Comparison of ENCODE assay signal across 1 cellular context in the genomic region with DNA sequence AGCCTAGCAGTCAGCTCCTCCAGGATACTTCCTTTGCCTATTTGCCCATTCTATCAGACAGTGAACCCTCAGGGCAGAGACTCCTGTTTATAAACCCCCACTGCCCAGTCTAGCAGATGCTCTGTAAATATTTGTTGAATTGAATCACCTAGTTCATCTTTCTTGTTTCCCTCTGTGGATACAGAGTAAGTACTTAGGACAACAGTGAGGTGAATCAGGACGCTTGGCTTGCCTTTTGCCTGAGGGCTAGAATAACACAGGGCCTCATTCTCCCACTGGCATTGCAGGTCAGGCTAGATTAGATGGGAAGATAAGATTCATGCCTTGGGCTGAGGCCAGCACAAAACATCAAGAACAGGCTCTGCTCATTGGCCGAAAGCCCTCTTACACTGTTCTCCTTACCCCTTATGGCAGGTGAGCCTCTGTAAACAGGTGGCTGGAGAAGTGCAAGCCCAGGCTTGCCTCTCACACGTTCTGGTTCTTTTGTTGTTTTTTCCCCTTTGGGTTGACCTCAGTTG.
A peak's percentile ranks its signal among the peaks of the same experiment; 100 is the strongest.
TF ChIP-seq lines count a peak whose summit lies in the region.

No MANE protein-coding gene starts in this region.

TF ChIP-seq in HEK293, 187 proteins besides CTCF, POLR2A, EP300 and RAD21 (continued from another document and continues in another):
- TF ChIP-seq ZEB2 (tag by site-specific recombination; IDR thresholded peaks at IDR 0.05) (no peak), ZNF335 (tag by site-specific recombination; conservative IDR thresholded peaks at IDR 0.05) (peak; percentile 42; the same call in 1 of the 2 replicates), KLF8 (tag by site-specific recombination; IDR thresholded peaks at IDR 0.05) (no peak), SP7 (tag by site-specific recombination; IDR thresholded peaks at IDR 0.05) (0 out of 2 replicates have a peak, but pooled peaks have one; percentile 11), ZNF311 (tag by site-specific recombination; IDR thresholded peaks at IDR 0.05; ENCODE audit: borderline replicate concordance) (no peak), ZBTB7A (tag by site-specific recombination; IDR thresholded peaks at IDR 0.05; ENCODE audit: low read depth) (no peak), ZNF48 (tag by site-specific recombination; IDR thresholded peaks at IDR 0.05) (no peak), ZNF670 (tag by site-specific recombination; IDR thresholded peaks at IDR 0.05; ENCODE audit: low read depth) (no peak), ZNF423 (tag by site-specific recombination; IDR thresholded peaks at IDR 0.05) (no peak), ZNF138 (tag by site-specific recombination; IDR thresholded peaks at IDR 0.05; ENCODE audit: borderline replicate concordance) (no peak), ZIC2 (tag by site-specific recombination; IDR thresholded peaks at IDR 0.05) (no peak), ZNF155 (tag by site-specific recombination; IDR thresholded peaks at IDR 0.05) (no peak), ZNF394 (tag by site-specific recombination; IDR thresholded peaks at IDR 0.05; ENCODE audit: borderline replicate concordance) (peak; percentile 77), ZNF341 (tag by site-specific recombination; IDR thresholded peaks at IDR 0.05; ENCODE audit: low read depth) (no peak), HOXD13 (CRISPR knock-in tag; IDR thresholded peaks at IDR 0.05; ENCODE audit: borderline replicate concordance) (peak; percentile 43; the same call in 1 of the 2 replicates), GLIS1 (tag by site-specific recombination; IDR thresholded peaks at IDR 0.05) (peak; percentile 24; the same call in 1 of the 2 replicates), KLF9 (tag by site-specific recombination; IDR thresholded peaks at IDR 0.05; ENCODE audit: low read depth) (no peak), ZNF366 (tag by site-specific recombination; conservative IDR thresholded peaks at IDR 0.05) (peak; percentile 66), TCF7L2 (IDR thresholded peaks at IDR 0.05; ENCODE audit: borderline replicate concordance, low read depth, low read length) (no peak), ZNF521 (tag by site-specific recombination; IDR thresholded peaks at IDR 0.05) (no peak), ZNF623 (tag by site-specific recombination; IDR thresholded peaks at IDR 0.05) (no peak), ZNF501 (tag by site-specific recombination; IDR thresholded peaks at IDR 0.05) (no peak), SCRT2 (tag by site-specific recombination; IDR thresholded peaks at IDR 0.05) (peak; percentile 84), ZFP37 (tag by site-specific recombination; IDR thresholded peaks at IDR 0.05) (0 out of 2 replicates have a peak, but pooled peaks have one; percentile 23), KLF10 (tag by site-specific recombination; IDR thresholded peaks at IDR 0.05) (no peak), ZNF843 (tag by site-specific recombination; IDR thresholded peaks at IDR 0.05) (peak; percentile 23; the same call in 1 of the 2 replicates)
- TF ChIP-seq, protein P1, sequence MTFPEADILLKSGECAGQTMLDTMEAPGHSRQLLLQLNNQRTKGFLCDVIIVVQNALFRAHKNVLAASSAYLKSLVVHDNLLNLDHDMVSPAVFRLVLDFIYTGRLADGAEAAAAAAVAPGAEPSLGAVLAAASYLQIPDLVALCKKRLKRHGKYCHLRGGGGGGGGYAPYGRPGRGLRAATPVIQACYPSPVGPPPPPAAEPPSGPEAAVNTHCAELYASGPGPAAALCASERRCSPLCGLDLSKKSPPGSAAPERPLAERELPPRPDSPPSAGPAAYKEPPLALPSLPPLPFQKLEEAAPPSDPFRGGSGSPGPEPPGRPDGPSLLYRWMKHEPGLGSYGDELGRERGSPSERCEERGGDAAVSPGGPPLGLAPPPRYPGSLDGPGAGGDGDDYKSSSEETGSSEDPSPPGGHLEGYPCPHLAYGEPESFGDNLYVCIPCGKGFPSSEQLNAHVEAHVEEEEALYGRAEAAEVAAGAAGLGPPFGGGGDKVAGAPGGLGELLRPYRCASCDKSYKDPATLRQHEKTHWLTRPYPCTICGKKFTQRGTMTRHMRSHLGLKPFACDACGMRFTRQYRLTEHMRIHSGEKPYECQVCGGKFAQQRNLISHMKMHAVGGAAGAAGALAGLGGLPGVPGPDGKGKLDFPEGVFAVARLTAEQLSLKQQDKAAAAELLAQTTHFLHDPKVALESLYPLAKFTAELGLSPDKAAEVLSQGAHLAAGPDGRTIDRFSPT (tag by site-specific recombination; IDR thresholded peaks at IDR 0.05) = no peak
- TF ChIP-seq, protein P2, sequence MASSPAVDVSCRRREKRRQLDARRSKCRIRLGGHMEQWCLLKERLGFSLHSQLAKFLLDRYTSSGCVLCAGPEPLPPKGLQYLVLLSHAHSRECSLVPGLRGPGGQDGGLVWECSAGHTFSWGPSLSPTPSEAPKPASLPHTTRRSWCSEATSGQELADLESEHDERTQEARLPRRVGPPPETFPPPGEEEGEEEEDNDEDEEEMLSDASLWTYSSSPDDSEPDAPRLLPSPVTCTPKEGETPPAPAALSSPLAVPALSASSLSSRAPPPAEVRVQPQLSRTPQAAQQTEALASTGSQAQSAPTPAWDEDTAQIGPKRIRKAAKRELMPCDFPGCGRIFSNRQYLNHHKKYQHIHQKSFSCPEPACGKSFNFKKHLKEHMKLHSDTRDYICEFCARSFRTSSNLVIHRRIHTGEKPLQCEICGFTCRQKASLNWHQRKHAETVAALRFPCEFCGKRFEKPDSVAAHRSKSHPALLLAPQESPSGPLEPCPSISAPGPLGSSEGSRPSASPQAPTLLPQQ (tag by site-specific recombination; IDR thresholded peaks at IDR 0.05) = peak; percentile 43; the same call in 1 of the 2 replicates
- TF ChIP-seq, protein P3, sequence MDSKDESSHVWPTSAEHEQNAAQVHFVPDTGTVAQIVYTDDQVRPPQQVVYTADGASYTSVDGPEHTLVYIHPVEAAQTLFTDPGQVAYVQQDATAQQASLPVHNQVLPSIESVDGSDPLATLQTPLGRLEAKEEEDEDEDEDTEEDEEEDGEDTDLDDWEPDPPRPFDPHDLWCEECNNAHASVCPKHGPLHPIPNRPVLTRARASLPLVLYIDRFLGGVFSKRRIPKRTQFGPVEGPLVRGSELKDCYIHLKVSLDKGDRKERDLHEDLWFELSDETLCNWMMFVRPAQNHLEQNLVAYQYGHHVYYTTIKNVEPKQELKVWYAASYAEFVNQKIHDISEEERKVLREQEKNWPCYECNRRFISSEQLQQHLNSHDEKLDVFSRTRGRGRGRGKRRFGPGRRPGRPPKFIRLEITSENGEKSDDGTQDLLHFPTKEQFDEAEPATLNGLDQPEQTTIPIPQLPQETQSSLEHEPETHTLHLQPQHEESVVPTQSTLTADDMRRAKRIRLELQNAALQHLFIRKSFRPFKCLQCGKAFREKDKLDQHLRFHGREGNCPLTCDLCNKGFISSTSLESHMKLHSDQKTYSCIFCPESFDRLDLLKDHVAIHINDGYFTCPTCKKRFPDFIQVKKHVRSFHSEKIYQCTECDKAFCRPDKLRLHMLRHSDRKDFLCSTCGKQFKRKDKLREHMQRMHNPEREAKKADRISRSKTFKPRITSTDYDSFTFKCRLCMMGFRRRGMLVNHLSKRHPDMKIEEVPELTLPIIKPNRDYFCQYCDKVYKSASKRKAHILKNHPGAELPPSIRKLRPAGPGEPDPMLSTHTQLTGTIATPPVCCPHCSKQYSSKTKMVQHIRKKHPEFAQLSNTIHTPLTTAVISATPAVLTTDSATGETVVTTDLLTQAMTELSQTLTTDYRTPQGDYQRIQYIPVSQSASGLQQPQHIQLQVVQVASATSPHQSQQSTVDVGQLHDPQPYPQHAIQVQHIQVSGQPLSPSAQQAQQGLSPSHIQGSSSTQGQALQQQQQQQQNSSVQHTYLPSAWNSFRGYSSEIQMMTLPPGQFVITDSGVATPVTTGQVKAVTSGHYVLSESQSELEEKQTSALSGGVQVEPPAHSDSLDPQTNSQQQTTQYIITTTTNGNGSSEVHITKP (tag by site-specific recombination; IDR thresholded peaks at IDR 0.05) = 0 out of 2 replicates have a peak, but pooled peaks have one; percentile 26
- TF ChIP-seq, protein P4, sequence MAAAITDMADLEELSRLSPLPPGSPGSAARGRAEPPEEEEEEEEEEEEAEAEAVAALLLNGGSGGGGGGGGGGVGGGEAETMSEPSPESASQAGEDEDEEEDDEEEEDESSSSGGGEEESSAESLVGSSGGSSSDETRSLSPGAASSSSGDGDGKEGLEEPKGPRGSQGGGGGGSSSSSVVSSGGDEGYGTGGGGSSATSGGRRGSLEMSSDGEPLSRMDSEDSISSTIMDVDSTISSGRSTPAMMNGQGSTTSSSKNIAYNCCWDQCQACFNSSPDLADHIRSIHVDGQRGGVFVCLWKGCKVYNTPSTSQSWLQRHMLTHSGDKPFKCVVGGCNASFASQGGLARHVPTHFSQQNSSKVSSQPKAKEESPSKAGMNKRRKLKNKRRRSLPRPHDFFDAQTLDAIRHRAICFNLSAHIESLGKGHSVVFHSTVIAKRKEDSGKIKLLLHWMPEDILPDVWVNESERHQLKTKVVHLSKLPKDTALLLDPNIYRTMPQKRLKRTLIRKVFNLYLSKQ (tag by site-specific recombination; IDR thresholded peaks at IDR 0.05; ENCODE audit: borderline replicate concordance) = no peak
- TF ChIP-seq, protein P5, sequence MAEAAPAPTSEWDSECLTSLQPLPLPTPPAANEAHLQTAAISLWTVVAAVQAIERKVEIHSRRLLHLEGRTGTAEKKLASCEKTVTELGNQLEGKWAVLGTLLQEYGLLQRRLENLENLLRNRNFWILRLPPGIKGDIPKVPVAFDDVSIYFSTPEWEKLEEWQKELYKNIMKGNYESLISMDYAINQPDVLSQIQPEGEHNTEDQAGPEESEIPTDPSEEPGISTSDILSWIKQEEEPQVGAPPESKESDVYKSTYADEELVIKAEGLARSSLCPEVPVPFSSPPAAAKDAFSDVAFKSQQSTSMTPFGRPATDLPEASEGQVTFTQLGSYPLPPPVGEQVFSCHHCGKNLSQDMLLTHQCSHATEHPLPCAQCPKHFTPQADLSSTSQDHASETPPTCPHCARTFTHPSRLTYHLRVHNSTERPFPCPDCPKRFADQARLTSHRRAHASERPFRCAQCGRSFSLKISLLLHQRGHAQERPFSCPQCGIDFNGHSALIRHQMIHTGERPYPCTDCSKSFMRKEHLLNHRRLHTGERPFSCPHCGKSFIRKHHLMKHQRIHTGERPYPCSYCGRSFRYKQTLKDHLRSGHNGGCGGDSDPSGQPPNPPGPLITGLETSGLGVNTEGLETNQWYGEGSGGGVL (tag by site-specific recombination; IDR thresholded peaks at IDR 0.05) = peak; percentile 39; the same call in 1 of the 2 replicates
- TF ChIP-seq, protein P6, sequence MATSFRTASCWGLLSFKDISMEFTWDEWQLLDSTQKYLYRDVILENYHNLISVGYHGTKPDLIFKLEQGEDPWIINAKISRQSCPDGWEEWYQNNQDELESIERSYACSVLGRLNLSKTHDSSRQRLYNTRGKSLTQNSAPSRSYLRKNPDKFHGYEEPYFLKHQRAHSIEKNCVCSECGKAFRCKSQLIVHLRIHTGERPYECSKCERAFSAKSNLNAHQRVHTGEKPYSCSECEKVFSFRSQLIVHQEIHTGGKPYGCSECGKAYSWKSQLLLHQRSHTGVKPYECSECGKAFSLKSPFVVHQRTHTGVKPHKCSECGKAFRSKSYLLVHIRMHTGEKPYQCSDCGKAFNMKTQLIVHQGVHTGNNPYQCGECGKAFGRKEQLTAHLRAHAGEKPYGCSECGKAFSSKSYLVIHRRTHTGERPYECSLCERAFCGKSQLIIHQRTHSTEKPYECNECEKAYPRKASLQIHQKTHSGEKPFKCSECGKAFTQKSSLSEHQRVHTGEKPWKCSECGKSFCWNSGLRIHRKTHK (tag by site-specific recombination; IDR thresholded peaks at IDR 0.05) = no peak
- TF ChIP-seq, protein P7, sequence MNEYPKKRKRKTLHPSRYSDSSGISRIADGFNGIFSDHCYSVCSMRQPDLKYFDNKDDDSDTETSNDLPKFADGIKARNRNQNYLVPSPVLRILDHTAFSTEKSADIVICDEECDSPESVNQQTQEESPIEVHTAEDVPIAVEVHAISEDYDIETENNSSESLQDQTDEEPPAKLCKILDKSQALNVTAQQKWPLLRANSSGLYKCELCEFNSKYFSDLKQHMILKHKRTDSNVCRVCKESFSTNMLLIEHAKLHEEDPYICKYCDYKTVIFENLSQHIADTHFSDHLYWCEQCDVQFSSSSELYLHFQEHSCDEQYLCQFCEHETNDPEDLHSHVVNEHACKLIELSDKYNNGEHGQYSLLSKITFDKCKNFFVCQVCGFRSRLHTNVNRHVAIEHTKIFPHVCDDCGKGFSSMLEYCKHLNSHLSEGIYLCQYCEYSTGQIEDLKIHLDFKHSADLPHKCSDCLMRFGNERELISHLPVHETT (tag by site-specific recombination; IDR thresholded peaks at IDR 0.05) = 0 out of 2 replicates have a peak, but pooled peaks have one; percentile 44
- TF ChIP-seq, protein P8, sequence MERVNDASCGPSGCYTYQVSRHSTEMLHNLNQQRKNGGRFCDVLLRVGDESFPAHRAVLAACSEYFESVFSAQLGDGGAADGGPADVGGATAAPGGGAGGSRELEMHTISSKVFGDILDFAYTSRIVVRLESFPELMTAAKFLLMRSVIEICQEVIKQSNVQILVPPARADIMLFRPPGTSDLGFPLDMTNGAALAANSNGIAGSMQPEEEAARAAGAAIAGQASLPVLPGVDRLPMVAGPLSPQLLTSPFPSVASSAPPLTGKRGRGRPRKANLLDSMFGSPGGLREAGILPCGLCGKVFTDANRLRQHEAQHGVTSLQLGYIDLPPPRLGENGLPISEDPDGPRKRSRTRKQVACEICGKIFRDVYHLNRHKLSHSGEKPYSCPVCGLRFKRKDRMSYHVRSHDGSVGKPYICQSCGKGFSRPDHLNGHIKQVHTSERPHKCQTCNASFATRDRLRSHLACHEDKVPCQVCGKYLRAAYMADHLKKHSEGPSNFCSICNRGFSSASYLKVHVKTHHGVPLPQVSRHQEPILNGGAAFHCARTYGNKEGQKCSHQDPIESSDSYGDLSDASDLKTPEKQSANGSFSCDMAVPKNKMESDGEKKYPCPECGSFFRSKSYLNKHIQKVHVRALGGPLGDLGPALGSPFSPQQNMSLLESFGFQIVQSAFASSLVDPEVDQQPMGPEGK (tag by site-specific recombination; IDR thresholded peaks at IDR 0.05) = 0 out of 2 replicates have a peak, but pooled peaks have one; percentile 30
- TF ChIP-seq, protein P9, sequence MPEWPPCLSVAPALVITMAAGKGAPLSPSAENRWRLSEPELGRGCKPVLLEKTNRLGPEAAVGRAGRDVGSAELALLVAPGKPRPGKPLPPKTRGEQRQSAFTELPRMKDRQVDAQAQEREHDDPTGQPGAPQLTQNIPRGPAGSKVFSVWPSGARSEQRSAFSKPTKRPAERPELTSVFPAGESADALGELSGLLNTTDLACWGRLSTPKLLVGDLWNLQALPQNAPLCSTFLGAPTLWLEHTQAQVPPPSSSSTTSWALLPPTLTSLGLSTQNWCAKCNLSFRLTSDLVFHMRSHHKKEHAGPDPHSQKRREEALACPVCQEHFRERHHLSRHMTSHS (tag by site-specific recombination; IDR thresholded peaks at IDR 0.05) = no peak
- TF ChIP-seq, protein P10, sequence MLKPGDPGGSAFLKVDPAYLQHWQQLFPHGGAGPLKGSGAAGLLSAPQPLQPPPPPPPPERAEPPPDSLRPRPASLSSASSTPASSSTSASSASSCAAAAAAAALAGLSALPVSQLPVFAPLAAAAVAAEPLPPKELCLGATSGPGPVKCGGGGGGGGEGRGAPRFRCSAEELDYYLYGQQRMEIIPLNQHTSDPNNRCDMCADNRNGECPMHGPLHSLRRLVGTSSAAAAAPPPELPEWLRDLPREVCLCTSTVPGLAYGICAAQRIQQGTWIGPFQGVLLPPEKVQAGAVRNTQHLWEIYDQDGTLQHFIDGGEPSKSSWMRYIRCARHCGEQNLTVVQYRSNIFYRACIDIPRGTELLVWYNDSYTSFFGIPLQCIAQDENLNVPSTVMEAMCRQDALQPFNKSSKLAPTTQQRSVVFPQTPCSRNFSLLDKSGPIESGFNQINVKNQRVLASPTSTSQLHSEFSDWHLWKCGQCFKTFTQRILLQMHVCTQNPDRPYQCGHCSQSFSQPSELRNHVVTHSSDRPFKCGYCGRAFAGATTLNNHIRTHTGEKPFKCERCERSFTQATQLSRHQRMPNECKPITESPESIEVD (tag by site-specific recombination; IDR thresholded peaks at IDR 0.05) = no peak
